8 cellular contexts compared by ENCODE assay signal in genomic region chr3:141454906-141455602, GRCh38.
A peak's percentile ranks its signal among the peaks of the same experiment; 100 is the strongest.
DNase-seq lines count a peak whose midpoint lies in the region; ATAC-seq and TF ChIP-seq lines count a peak whose summit lies in the region.

No MANE protein-coding gene starts in this region.

- peaks cover 22% of the 10 kb centered on the region for H3K4me1 ChIP-seq in ACC112 (ENCODE audit: control insufficient read depth, insufficient read depth, low read length, unreplicated experiment)

- H3K27me3 ChIP-seq in ACC112 (ENCODE audit: insufficient read depth, low read length) = no peaks in the 10 kb centered on the region
- no peaks in the 10 kb centered on the region for H3K27me3 ChIP-seq in GM06990 (replicated peaks; ENCODE audit: control insufficient read depth, insufficient read depth, low read length)
- H3K27me3 ChIP-seq in WERI-Rb-1 (ENCODE audit: insufficient read depth, low read depth, severe bottlenecking) = no peaks in the 10 kb centered on the region

- H3K27ac ChIP-seq in ACC112 (ENCODE audit: low read depth, low read length) (no peak overlapping the region), WERI-Rb-1 (no peak overlapping the region)

- H2AFZ ChIP-seq in ACC112 (ENCODE audit: low read length, unreplicated experiment) = peak overlapping the region; percentile 47

- no peaks in the 10 kb centered on the region for H3K9me3 ChIP-seq in WERI-Rb-1 (ENCODE audit: severe bottlenecking)

- ATAC-seq in HG03066 (IDR thresholded peaks at IDR 0.05; ENCODE audit: low read depth, unreplicated experiment) (peak; percentile 62), GM19324 (IDR thresholded peaks at IDR 0.05; ENCODE audit: low FRiP score, unreplicated experiment) (no peak)

- no peaks in the 10 kb centered on the region for H3K36me3 ChIP-seq in ACC112 (ENCODE audit: insufficient read depth, low read length)
- H3K36me3 ChIP-seq in GM06990 (ENCODE audit: control insufficient read depth, insufficient read depth, low read length) = no peaks in the 10 kb centered on the region
- no peaks in the 10 kb centered on the region for H3K36me3 ChIP-seq in WERI-Rb-1

- no peak overlapping the region for H3K4me3 Mint-ChIP-seq in nephron progenitor cell

- H3K36me3 Mint-ChIP-seq in nephron progenitor cell (ENCODE audit: low read depth) = no peaks in the 10 kb centered on the region

- H3K4me3 ChIP-seq in ACC112 (ENCODE audit: low read depth, low read length) = no peak overlapping the region
- no peak overlapping the region for H3K4me3 ChIP-seq in GM06990 (replicated peaks; ENCODE audit: low read depth, low read length)
- H3K4me3 ChIP-seq in WERI-Rb-1 (ENCODE audit: low read depth, low read length) = no peak overlapping the region

- no peaks in the 10 kb centered on the region for H3K9me3 Mint-ChIP-seq in nephron progenitor cell

- H3K79me2 ChIP-seq in ACC112 (ENCODE audit: control insufficient read depth, insufficient read depth, low read length, unreplicated experiment) = no peaks in the 10 kb centered on the region

- TF ChIP-seq CTCF in GM06990 (IDR thresholded peaks at IDR 0.05; ENCODE audit: insufficient read depth, low read length, poor library complexity, severe bottlenecking) (peak; percentile 68), WERI-Rb-1 (IDR thresholded peaks at IDR 0.05; ENCODE audit: low read depth, low read length) (peak; percentile 70), nephron progenitor cell (IDR thresholded peaks at IDR 0.05) (peak; percentile 58)

- H3K27me3 Mint-ChIP-seq in nephron progenitor cell (ENCODE audit: low read depth, poor library complexity) = peaks cover 13% of the 10 kb centered on the region

- DNase-seq in GM06990 (ENCODE audit: extremely low read depth, insufficient read length) (no peak), NCI-H2196 (lab: John Stamatoyannopoulos, UW; ENCODE audit: unreplicated experiment) (peak; percentile 90), WERI-Rb-1 (peak; percentile 31), fibroblast of gingiva (ENCODE audit: low read depth) (peak; percentile 71), nephron progenitor cell (no peak)

- H3K27ac Mint-ChIP-seq in nephron progenitor cell = no peak overlapping the region

- peaks cover 31% of the 10 kb centered on the region for H3K4me1 Mint-ChIP-seq in nephron progenitor cell

Comparison
In these comparisons a context has a peak if more than half of its experiments do, and no peak if none do; other contexts are left out.
1. DNase-seq: peak in NCI-H2196 (single experiment), WERI-Rb-1 (single experiment) and fibroblast of gingiva (single experiment); none in GM06990 (single experiment) and nephron progenitor cell (single experiment).
2. Peak in every context shown above with its lines, with median percentiles within 50 percentile points of each other: CTCF ChIP-seq.